In the genomic region with DNA sequence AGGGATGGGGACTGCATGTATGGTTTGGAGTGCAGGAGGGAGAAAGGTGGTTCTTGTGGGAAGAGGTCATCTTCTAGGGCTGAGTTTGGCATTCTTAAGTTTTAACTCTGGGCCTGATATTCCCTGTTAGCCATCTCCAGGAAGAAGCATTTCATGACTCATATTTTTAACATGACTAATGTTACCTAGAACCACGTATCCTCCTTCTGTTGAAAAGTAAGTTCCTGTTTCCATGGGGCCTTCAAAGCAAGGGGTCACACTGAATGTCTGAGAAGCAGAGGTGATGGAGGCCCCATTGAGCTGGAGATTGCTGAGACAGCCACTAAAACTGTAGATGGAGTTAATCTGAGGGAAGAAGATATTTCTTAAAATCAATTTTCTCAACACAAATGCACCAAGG, we compare ENCODE assay signal across 11 cellular contexts. TPM values are rescaled to one million over a fixed set of nuclear protein-coding genes. Genes with fewer than 3 reads are reported as not detected.
DNase-seq lines count a peak whose midpoint lies in the region; ATAC-seq, FAIRE-seq and TF ChIP-seq lines count a peak whose summit lies in the region.
"Had no signal": no experiment of that assay in that cellular context is flagged by ENCODE, and none has a peak within 500 bp of the region (broad histone marks: within the 10 kb centered on the region; RNA-seq: fewer than 3 reads in every experiment).

No MANE protein-coding gene starts in this region.

- no peaks in the 10 kb centered on the region for H3K79me2 ChIP-seq in astrocyte (ENCODE audit: insufficient read depth, low read length)
- H3K79me2 ChIP-seq in neural progenitor cell (ENCODE audit: low read depth): no peaks in the 10 kb centered on the region

- H3F3A ChIP-seq in neural progenitor cell (ENCODE audit: low read depth): no peaks in the 10 kb centered on the region

- H3K4me3 Mint-ChIP-seq in astrocyte (ENCODE audit: unreplicated experiment) (no peak overlapping the region), neural progenitor cell (no peak overlapping the region)
- H3K4me3 Mint-ChIP-seq: H9 had no signal

- H2AFZ ChIP-seq in astrocyte (ENCODE audit: low read depth, low read length): no peak overlapping the region
- peak overlapping the region; percentile 6 for H2AFZ ChIP-seq in neural progenitor cell (replicated peaks)

- H3K9me3 Mint-ChIP-seq in astrocyte (ENCODE audit: unreplicated experiment): no peaks in the 10 kb centered on the region
- H3K9me3 Mint-ChIP-seq in neural progenitor cell: no peaks in the 10 kb centered on the region
- H3K9me3 Mint-ChIP-seq: H9 had no signal

- H3K36me3 Mint-ChIP-seq in astrocyte (ENCODE audit: low read depth, unreplicated experiment) (no peaks in the 10 kb centered on the region), neural progenitor cell (no peaks in the 10 kb centered on the region)

- H3K4me3 ChIP-seq in astrocyte (ENCODE audit: insufficient read depth, low read depth, low read length): no peak overlapping the region
- no peak overlapping the region for H3K4me3 ChIP-seq in neural progenitor cell
- H3K4me3 ChIP-seq: suprapubic skin had no signal

- intact Hi-C loops in sciatic nerve (cut with DNase I): no loop called here

- no peak for FAIRE-seq in astrocyte (lab: Jason Lieb, UNC)

- ATAC-seq in sciatic nerve: no peak

- peak overlapping the region; percentile 91 for H3K27ac Mint-ChIP-seq in astrocyte (ENCODE audit: unreplicated experiment)
- H3K27ac Mint-ChIP-seq in neural progenitor cell: no peak overlapping the region
- H3K27ac Mint-ChIP-seq: H9 had no signal

- H3K9ac ChIP-seq in astrocyte (ENCODE audit: low read length): no peak overlapping the region
- no peak overlapping the region for H3K9ac ChIP-seq in neural progenitor cell

- no peak for TF ChIP-seq POLR2A in erythroblast (IDR thresholded peaks at IDR 0.05; ENCODE audit: low read length)

- H3K36me3 ChIP-seq in astrocyte (ENCODE audit: insufficient read depth, low read length) (peaks cover 27% of the 10 kb centered on the region), neural progenitor cell (no peaks in the 10 kb centered on the region)

- H3K27ac ChIP-seq in astrocyte (ENCODE audit: low read depth, low read length) (peak overlapping the region; percentile 3), neural progenitor cell (no peak overlapping the region)
- H3K27ac ChIP-seq: suprapubic skin had no signal

- H3K27me3 ChIP-seq in astrocyte (ENCODE audit: insufficient read depth, low read length) (no peaks in the 10 kb centered on the region), neural progenitor cell (no peaks in the 10 kb centered on the region)
- H3K27me3 ChIP-seq: suprapubic skin had no signal

- peaks cover 17% of the 10 kb centered on the region for H3K4me1 Mint-ChIP-seq in astrocyte (ENCODE audit: low read depth, unreplicated experiment)
- no peaks in the 10 kb centered on the region for H3K4me1 Mint-ChIP-seq in neural progenitor cell
- H3K4me1 Mint-ChIP-seq: H9 had no signal

- DNase-seq in GM03348 (ENCODE audit: low spot score): peak; percentile 15
- peak; percentile 91 for DNase-seq in M059J (ENCODE audit: low read depth)
- peak; percentile 69 for DNase-seq in astrocyte (ENCODE audit: low read depth)
- no peak for DNase-seq in neural progenitor cell (ENCODE audit: low spot score)
- DNase-seq in NCI-H526 (lab: John Stamatoyannopoulos, UW): no peak
- DNase-seq in sciatic nerve (ENCODE audit: low spot score): no peak
- DNase-seq in erythroblast (lab: John Stamatoyannopoulos, UW): no peak
- DNase-seq: central memory CD4-positive, alpha-beta T cell; H9; NCI-H1694 treated with DMSO at 0.1 percent for 48 hours had no signal

- H4K20me1 ChIP-seq in astrocyte (ENCODE audit: insufficient read depth, low read length) (no peaks in the 10 kb centered on the region), neural progenitor cell (ENCODE audit: low read depth) (no peaks in the 10 kb centered on the region)

- H3K27me3 Mint-ChIP-seq in astrocyte (ENCODE audit: low read depth, unreplicated experiment): no peaks in the 10 kb centered on the region
- no peaks in the 10 kb centered on the region for H3K27me3 Mint-ChIP-seq in neural progenitor cell (ENCODE audit: insufficient read depth, low read depth)

- no peaks in the 10 kb centered on the region for H3K9me3 ChIP-seq in astrocyte (ENCODE audit: insufficient read depth, low read depth, low read length)
- no peaks in the 10 kb centered on the region for H3K9me3 ChIP-seq in neural progenitor cell (ENCODE audit: low read depth)
- H3K9me3 ChIP-seq: suprapubic skin had no signal

- H3K4me2 ChIP-seq in astrocyte (ENCODE audit: low read length): peak overlapping the region; percentile 6
- H3K4me2 ChIP-seq in neural progenitor cell: no peak overlapping the region

- TF ChIP-seq CTCF in astrocyte (IDR thresholded peaks at IDR 0.05; ENCODE audit: insufficient read depth, low read depth, low read length): no peak
- TF ChIP-seq CTCF in neural progenitor cell (IDR thresholded peaks at IDR 0.05): no peak

- H3K4me1 ChIP-seq in astrocyte (ENCODE audit: insufficient read depth, low read length) (peaks cover 8% of the 10 kb centered on the region), neural progenitor cell (no peaks in the 10 kb centered on the region)
- H3K4me1 ChIP-seq: suprapubic skin had no signal

RNA-seq across cellular contexts. Expression of gene FAM229B, which starts 30.2 kb away (rescaled TPM):
- total RNA-seq in M059J (2014; rRNA removed; shearing (Covaris generic)): 31.3 and 34.2 TPM in 2 replicates
- total RNA-seq in astrocyte: 31.8 and 34.8 TPM in 2 replicates
- 14.1 and 32.2 TPM in 2 replicates for total RNA-seq in neural progenitor cell (ENCODE audit: low replicate concordance)
- total RNA-seq in sciatic nerve: 42.4 TPM

RNA-seq across cellular contexts. Expression of gene TUBE1, which starts 30.3 kb away (rescaled TPM):
- 22.7 and 29.8 TPM in 2 replicates for total RNA-seq in M059J (2014; rRNA removed; shearing (Covaris generic))
- total RNA-seq in astrocyte: 17.7 and 19.9 TPM in 2 replicates
- 24.1 and 49.0 TPM in 2 replicates for total RNA-seq in neural progenitor cell (ENCODE audit: low replicate concordance)
- 30.0 TPM for total RNA-seq in sciatic nerve

Comparison
In these comparisons a context has a peak if more than half of its experiments do, and no peak if none do; other contexts are left out.
1. DNase-seq: peak in GM03348 (single experiment), M059J (single experiment) and astrocyte (single experiment); none in neural progenitor cell (single experiment), NCI-H526 (0 of 2), sciatic nerve (single experiment) and erythroblast (0 of 2).